ENCODE assay signal across 1 cellular context in the genomic region with DNA sequence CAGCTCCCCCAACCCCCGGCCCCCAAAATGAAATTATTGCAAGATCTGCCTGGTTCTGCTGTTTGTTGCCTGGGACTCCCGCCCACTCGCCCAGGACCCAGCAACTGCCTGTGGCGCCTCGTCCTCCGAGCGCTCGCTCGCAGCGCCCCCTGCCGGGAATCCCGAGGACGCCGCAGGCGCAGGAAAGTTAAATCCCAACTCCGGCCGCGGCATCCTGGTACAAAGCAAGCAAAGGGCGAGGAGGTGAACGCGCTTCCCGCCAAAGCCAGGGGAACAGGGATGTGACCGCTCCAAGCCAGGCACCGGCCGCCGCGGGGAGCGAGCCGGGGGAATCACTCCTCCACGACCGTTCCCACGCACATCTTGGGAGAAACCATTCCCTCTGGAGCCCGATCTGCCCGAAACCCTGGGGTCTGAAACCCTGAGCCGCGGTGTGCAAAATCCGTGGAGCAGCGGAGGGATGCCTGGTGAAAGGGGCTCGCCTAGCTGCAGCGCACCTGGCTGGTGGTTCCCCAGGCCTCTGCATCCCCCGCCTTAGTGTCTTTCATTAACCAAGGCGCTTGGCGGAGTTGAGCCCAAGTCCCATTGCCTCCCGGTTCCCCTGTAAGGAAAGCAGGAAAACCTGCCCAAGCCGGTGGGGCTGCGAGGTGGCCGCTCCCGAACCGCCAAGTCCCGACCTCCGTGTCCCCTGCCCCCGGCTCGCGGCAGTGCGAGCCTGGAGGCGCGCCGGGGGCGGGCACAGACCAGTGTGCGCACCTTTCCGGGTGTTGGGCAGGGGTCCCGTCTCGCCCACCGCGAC.
TF ChIP-seq lines count a peak whose summit lies in the region.

No MANE protein-coding gene starts in this region.

TF ChIP-seq in K562, 482 proteins besides CTCF, POLR2A, EP300 and RAD21 (continued from another document):
- TF ChIP-seq, protein P1, sequence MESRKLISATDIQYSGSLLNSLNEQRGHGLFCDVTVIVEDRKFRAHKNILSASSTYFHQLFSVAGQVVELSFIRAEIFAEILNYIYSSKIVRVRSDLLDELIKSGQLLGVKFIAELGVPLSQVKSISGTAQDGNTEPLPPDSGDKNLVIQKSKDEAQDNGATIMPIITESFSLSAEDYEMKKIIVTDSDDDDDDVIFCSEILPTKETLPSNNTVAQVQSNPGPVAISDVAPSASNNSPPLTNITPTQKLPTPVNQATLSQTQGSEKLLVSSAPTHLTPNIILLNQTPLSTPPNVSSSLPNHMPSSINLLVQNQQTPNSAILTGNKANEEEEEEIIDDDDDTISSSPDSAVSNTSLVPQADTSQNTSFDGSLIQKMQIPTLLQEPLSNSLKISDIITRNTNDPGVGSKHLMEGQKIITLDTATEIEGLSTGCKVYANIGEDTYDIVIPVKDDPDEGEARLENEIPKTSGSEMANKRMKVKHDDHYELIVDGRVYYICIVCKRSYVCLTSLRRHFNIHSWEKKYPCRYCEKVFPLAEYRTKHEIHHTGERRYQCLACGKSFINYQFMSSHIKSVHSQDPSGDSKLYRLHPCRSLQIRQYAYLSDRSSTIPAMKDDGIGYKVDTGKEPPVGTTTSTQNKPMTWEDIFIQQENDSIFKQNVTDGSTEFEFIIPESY (CRISPR knock-in tag; IDR thresholded peaks at IDR 0.05) = no peak
- TF ChIP-seq, protein P2, sequence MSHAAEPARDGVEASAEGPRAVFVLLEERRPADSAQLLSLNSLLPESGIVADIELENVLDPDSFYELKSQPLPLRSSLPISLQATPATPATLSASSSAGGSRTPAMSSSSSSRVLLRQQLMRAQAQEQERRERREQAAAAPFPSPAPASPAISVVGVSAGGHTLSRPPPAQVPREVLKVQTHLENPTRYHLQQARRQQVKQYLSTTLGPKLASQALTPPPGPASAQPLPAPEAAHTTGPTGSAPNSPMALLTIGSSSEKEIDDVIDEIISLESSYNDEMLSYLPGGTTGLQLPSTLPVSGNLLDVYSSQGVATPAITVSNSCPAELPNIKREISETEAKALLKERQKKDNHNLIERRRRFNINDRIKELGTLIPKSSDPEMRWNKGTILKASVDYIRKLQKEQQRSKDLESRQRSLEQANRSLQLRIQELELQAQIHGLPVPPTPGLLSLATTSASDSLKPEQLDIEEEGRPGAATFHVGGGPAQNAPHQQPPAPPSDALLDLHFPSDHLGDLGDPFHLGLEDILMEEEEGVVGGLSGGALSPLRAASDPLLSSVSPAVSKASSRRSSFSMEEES (CRISPR knock-in tag; IDR thresholded peaks at IDR 0.05) = no peak
- TF ChIP-seq IRF2 (CRISPR knock-in tag; IDR thresholded peaks at IDR 0.05) (no peak), MTA1 (IDR thresholded peaks at IDR 0.05; ENCODE audit: borderline replicate concordance) (no peak), HMGN3 (IDR thresholded peaks at IDR 0.05; ENCODE audit: borderline replicate concordance, extremely low read depth, insufficient read length, low read depth, low read length) (peak; percentile 50), NRF1 (conservative IDR thresholded peaks at IDR 0.05 in 1 of 2, IDR thresholded peaks at IDR 0.05 in 1 of 2) (peak in 1 of 2 experiments; percentile 39; a peak in 1 of 4 replicates), WHSC1 (IDR thresholded peaks at IDR 0.05; ENCODE audit: low read length) (no peak), RBM34 (IDR thresholded peaks at IDR 0.05; ENCODE audit: borderline replicate concordance, insufficient read depth, low read length) (no peak), CCNT2 (IDR thresholded peaks at IDR 0.05; ENCODE audit: borderline replicate concordance, extremely low read depth, insufficient read length, low read depth, low read length) (peak; percentile 22), ZNF584 (CRISPR knock-in tag; IDR thresholded peaks at IDR 0.05; ENCODE audit: low read depth) (no peak), NR1H2 (CRISPR knock-in tag; IDR thresholded peaks at IDR 0.05) (no peak), MAFF (IDR thresholded peaks at IDR 0.05; ENCODE audit: low read length) (no peak)
